Comparison of ENCODE assay signal across 10 cellular contexts in genomic region chr6:6331393-6331792, GRCh38. TPM values are rescaled to one million over a fixed set of nuclear protein-coding genes. Genes with fewer than 3 reads are reported as not detected.
DNase-seq lines count a peak whose midpoint lies in the region; ATAC-seq and TF ChIP-seq lines count a peak whose summit lies in the region.
"Had no signal": no experiment of that assay in that cellular context is flagged by ENCODE, and none has a peak within 500 bp of the region (broad histone marks: within the 10 kb centered on the region; RNA-seq: fewer than 3 reads in every experiment).

No MANE protein-coding gene starts in this region.

- peak overlapping the region; percentile 48 for H3K4me3 Mint-ChIP-seq in dendritic cell treated with granulocyte-macrophage colony-stimulating factor and Interleukin-4, amounts not matched to agents 40 ng/mL and 50 ng/mL, for 4 days
- H3K4me3 Mint-ChIP-seq in activated CD4-positive, alpha-beta memory T cell treated with anti-CD3 and anti-CD28 coated beads, Interleukin-2, amount 10 ng/mL, durations not matched to agents 7 days and 5 days = no peak overlapping the region
- no peak overlapping the region for H3K4me3 Mint-ChIP-seq in immature natural killer cell

- peak; percentile 83 for ATAC-seq in HG03175 (IDR thresholded peaks at IDR 0.05; ENCODE audit: unreplicated experiment)

- H3K27ac Mint-ChIP-seq in dendritic cell treated with granulocyte-macrophage colony-stimulating factor and Interleukin-4, amounts not matched to agents 40 ng/mL and 50 ng/mL, for 4 days = peak overlapping the region; percentile 95
- no peak overlapping the region for H3K27ac Mint-ChIP-seq in activated CD4-positive, alpha-beta memory T cell treated with anti-CD3 and anti-CD28 coated beads, Interleukin-2, amount 10 ng/mL, durations not matched to agents 7 days and 5 days
- no peak overlapping the region for H3K27ac Mint-ChIP-seq in immature natural killer cell

- no peak for TF ChIP-seq CTCF in GM20000 (IDR thresholded peaks at IDR 0.05; ENCODE audit: extremely low read depth, missing control alignments)

- no peaks in the 10 kb centered on the region for H3K27me3 Mint-ChIP-seq in dendritic cell treated with granulocyte-macrophage colony-stimulating factor and Interleukin-4, amounts not matched to agents 40 ng/mL and 50 ng/mL, for 4 days
- peaks cover under 1% of the 10 kb centered on the region for H3K27me3 Mint-ChIP-seq in activated CD4-positive, alpha-beta memory T cell treated with anti-CD3 and anti-CD28 coated beads, Interleukin-2, amount 10 ng/mL, durations not matched to agents 7 days and 5 days
- H3K27me3 Mint-ChIP-seq in immature natural killer cell (ENCODE audit: low read depth in 3 of 3) = peaks cover 5 to 7% (median 6%) of the 10 kb centered on the region in 3 donors

- POLR2A ChIA-PET in activated CD4-positive, alpha-beta memory T cell treated with anti-CD3 and anti-CD28 coated beads, Interleukin-2, amount 10 ng/mL, durations not matched to agents 7 days and 5 days (lab: Charles Lee) = no interaction called here

- peak overlapping the region; percentile 19; the same call in 1 of the 2 replicates for H3K4me3 ChIP-seq in GM08714 (ENCODE audit: low read length)

- peaks cover 73% of the 10 kb centered on the region for H3K4me1 Mint-ChIP-seq in dendritic cell treated with granulocyte-macrophage colony-stimulating factor and Interleukin-4, amounts not matched to agents 40 ng/mL and 50 ng/mL, for 4 days (ENCODE audit: low read depth)
- peaks cover 2% of the 10 kb centered on the region for H3K4me1 Mint-ChIP-seq in activated CD4-positive, alpha-beta memory T cell treated with anti-CD3 and anti-CD28 coated beads, Interleukin-2, amount 10 ng/mL, durations not matched to agents 7 days and 5 days
- no peaks in the 10 kb centered on the region for H3K4me1 Mint-ChIP-seq in immature natural killer cell

- peak; percentile 67 for DNase-seq in GM20000 (ENCODE audit: low spot score)
- DNase-seq in activated CD4-positive, alpha-beta memory T cell treated with anti-CD3 and anti-CD28 coated beads, Interleukin-2, amount 10 ng/mL, durations not matched to agents 7 days and 5 days = no peak
- no peak for DNase-seq in NCI-H146 treated with DMSO at 0.1 percent for 48 hours (lab: John Stamatoyannopoulos, UW; ENCODE audit: unreplicated experiment)
- no peak for DNase-seq in immature natural killer cell
- DNase-seq in NCI-H345 (lab: John Stamatoyannopoulos, UW) = no peak
- DNase-seq: amniotic stem cell, hypothalamus had no signal

- intact Hi-C loops in dendritic cell treated with granulocyte-macrophage colony-stimulating factor and Interleukin-4, amounts not matched to agents 40 ng/mL and 50 ng/mL, for 4 days (cut with micrococcal nuclease) = loop anchor here (5.0 kb wide), 2 partner anchors 56 to 161 kb away; no protein-coding TSS in a partner anchor

- H3K36me3 Mint-ChIP-seq in dendritic cell treated with granulocyte-macrophage colony-stimulating factor and Interleukin-4, amounts not matched to agents 40 ng/mL and 50 ng/mL, for 4 days (ENCODE audit: low read depth) = peaks cover 5% of the 10 kb centered on the region
- H3K36me3 Mint-ChIP-seq in activated CD4-positive, alpha-beta memory T cell treated with anti-CD3 and anti-CD28 coated beads, Interleukin-2, amount 10 ng/mL, durations not matched to agents 7 days and 5 days (ENCODE audit: low read depth) = no peaks in the 10 kb centered on the region
- no peaks in the 10 kb centered on the region for H3K36me3 Mint-ChIP-seq in immature natural killer cell

- no peaks in the 10 kb centered on the region for H3K9me3 Mint-ChIP-seq in dendritic cell treated with granulocyte-macrophage colony-stimulating factor and Interleukin-4, amounts not matched to agents 40 ng/mL and 50 ng/mL, for 4 days
- no peaks in the 10 kb centered on the region for H3K9me3 Mint-ChIP-seq in activated CD4-positive, alpha-beta memory T cell treated with anti-CD3 and anti-CD28 coated beads, Interleukin-2, amount 10 ng/mL, durations not matched to agents 7 days and 5 days
- H3K9me3 Mint-ChIP-seq in immature natural killer cell = no peaks in the 10 kb centered on the region

- CTCF ChIA-PET in activated CD4-positive, alpha-beta memory T cell treated with anti-CD3 and anti-CD28 coated beads, Interleukin-2, amount 10 ng/mL, durations not matched to agents 7 days and 5 days (lab: Charles Lee) = no interaction called here

RNA-seq across cellular contexts. Expression of gene F13A1, which starts 10.9 kb away (rescaled TPM):
- total RNA-seq in activated CD4-positive, alpha-beta memory T cell treated with anti-CD3 and anti-CD28 coated beads, Interleukin-2, amount 10 ng/mL, durations not matched to agents 7 days and 5 days = not detected
- polyA plus RNA-seq in immature natural killer cell = 10 to 100 TPM in 1 of 3 donors, 1 to 10 TPM in 2; 1.7 to 16.0 (median 2.1) TPM
